In genomic region chr11:116215471-116216113, GRCh38 we compare ENCODE assay signal across 15 cellular contexts.
DNase-seq lines count a peak whose midpoint lies in the region; ATAC-seq, FAIRE-seq and TF ChIP-seq lines count a peak whose summit lies in the region.
"Had no signal": no experiment of that assay in that cellular context is flagged by ENCODE, and none has a peak within 500 bp of the region (broad histone marks: within the 10 kb centered on the region; RNA-seq: fewer than 3 reads in every experiment).

No MANE protein-coding gene starts in this region.

- H3K23me2 ChIP-seq in H1 (ENCODE audit: low read depth, low read length), result no peaks in the 10 kb centered on the region

- TF ChIP-seq CTCF in SK-N-SH (IDR thresholded peaks at IDR 0.05) (peak; percentile 21; the same call in 1 of the 2 replicates), Loucy (conservative IDR thresholded peaks at IDR 0.05; ENCODE audit: low read length) (peak; percentile 28; the same call in 1 of the 2 replicates), H1 (IDR thresholded peaks at IDR 0.05; ENCODE audit: control extremely low read depth in 1 of 3, insufficient read depth in 1 of 3, low read depth in 1 of 3, low read length in 3 of 3) (peak; percentile 64 to 93 (median 82)), progenitor cell of endocrine pancreas (IDR thresholded peaks at IDR 0.05; ENCODE audit: unreplicated experiment) (peak; percentile 50)

- CTCF ChIA-PET in SK-N-SH (lab: Yijun Ruan, JAX), result interaction anchor here (0.8 to 5.2 kb wide), 16 partner anchors 9 to 891 kb away, joined by 3 to 40 read pairs (median 4); no protein-coding TSS in a partner anchor
- CTCF ChIA-PET in H1 (lab: Charles Lee; ENCODE audit: partially characterized antibody), result interaction anchor here (0.5 to 8.1 kb wide), 49 partner anchors 9 to 475 kb away, joined by 3 to 162 read pairs (median 5); no protein-coding TSS in a partner anchor

- H3F3A ChIP-seq in SK-N-SH (replicated peaks; ENCODE audit: insufficient read depth) (no peaks in the 10 kb centered on the region), Loucy (ENCODE audit: low read depth) (no peaks in the 10 kb centered on the region)

- H3K9me2 ChIP-seq in SK-N-SH (no peaks in the 10 kb centered on the region), Loucy (replicated peaks; ENCODE audit: low read depth, low read length) (no peaks in the 10 kb centered on the region)

- H3K9me3 ChIP-seq in SK-N-SH (no peaks in the 10 kb centered on the region), Loucy (ENCODE audit: insufficient read depth, low read depth, low read length) (no peaks in the 10 kb centered on the region), H1 (ENCODE audit: insufficient read depth in 2 of 2, low read depth in 1 of 2, low read length in 1 of 2) (peaks cover 3 to 4% of the 10 kb centered on the region in 2 experiments; a peak in 1 of 4 replicates)

- H3K4me3 ChIP-seq in SK-N-SH (ENCODE audit: low read depth in 2 of 2, low read length in 1 of 2) (no peak overlapping the region), Loucy (ENCODE audit: low read length, poor library complexity, severe bottlenecking) (no peak overlapping the region), H1 (ENCODE audit: extremely low read depth in 1 of 4, insufficient read depth in 2 of 4, low read depth in 3 of 4, low read length in 4 of 4) (no peak overlapping the region)
- H3K4me3 ChIP-seq: BLaER1 treated with 17β-estradiol and CSF1 and Interleukin-3, amounts not matched to agents 10 nM and 100 nM had no signal

- H2BK20ac ChIP-seq in H1 (ENCODE audit: low read length), result no peak overlapping the region

- TF ChIP-seq RAD21 in SK-N-SH (IDR thresholded peaks at IDR 0.05; ENCODE audit: low read length) (peak; percentile 40), H1 (IDR thresholded peaks at IDR 0.05 in 1 of 2, conservative IDR thresholded peaks at IDR 0.05 in 1 of 2; ENCODE audit: low read depth in 2 of 2, low read length in 2 of 2) (peak; percentile 73 to 78)

- H3K4ac ChIP-seq in H1 (replicated peaks; ENCODE audit: insufficient read length, low read depth, low read length), result no peak overlapping the region

- H2AFZ ChIP-seq in SK-N-SH (ENCODE audit: low read depth) (no peak overlapping the region), Loucy (ENCODE audit: low read length) (no peak overlapping the region), H1 (ENCODE audit: low read length) (0 out of 2 replicates have a peak overlapping the region, but pooled peaks have one; percentile 34)

- no peak overlapping the region; the same call in 1 of the 2 replicates for H2BK12ac ChIP-seq in H1 (ENCODE audit: low read depth, low read length)

- H3K79me2 ChIP-seq in SK-N-SH (ENCODE audit: insufficient read depth) (no peaks in the 10 kb centered on the region), Loucy (ENCODE audit: insufficient read depth, low read length) (no peaks in the 10 kb centered on the region), H1 (ENCODE audit: control insufficient read depth in 1 of 2, insufficient read depth in 2 of 2, low read length in 2 of 2) (no peaks in the 10 kb centered on the region)

- no peak overlapping the region for H2BK120ac ChIP-seq in H1 (replicated peaks; ENCODE audit: low read depth, low read length)

- H3K27ac ChIP-seq in SK-N-SH (ENCODE audit: low read depth in 2 of 2, low read length in 1 of 2), result no peak overlapping the region
- no peak overlapping the region for H3K27ac ChIP-seq in H1 (ENCODE audit: low read depth, low read length)
- H3K27ac ChIP-seq: BLaER1 treated with 17β-estradiol and CSF1 and Interleukin-3, amounts not matched to agents 10 nM and 100 nM had no signal

- no peak overlapping the region for H3K27ac Mint-ChIP-seq in progenitor cell of endocrine pancreas
- H3K27ac Mint-ChIP-seq: T-cell had no signal

- TF ChIP-seq POLR2A in H1 (IDR thresholded peaks at IDR 0.05; ENCODE audit: control extremely low read depth in 1 of 2, low read depth in 2 of 2, low read length in 2 of 2), result no peak

- H4K8ac ChIP-seq in H1 (ENCODE audit: extremely low read depth, insufficient read depth, low read length), result no peak overlapping the region

- no peak overlapping the region for H2BK15ac ChIP-seq in H1 (ENCODE audit: low read length)

- no peak overlapping the region for H4K5ac ChIP-seq in H1 (ENCODE audit: insufficient read length, low read depth, low read length)

- TF ChIP-seq EP300 in SK-N-SH (IDR thresholded peaks at IDR 0.05; ENCODE audit: borderline replicate concordance in 1 of 2, low read depth in 1 of 2, low read length in 1 of 2) (no peak), H1 (IDR thresholded peaks at IDR 0.05; ENCODE audit: borderline replicate concordance in 1 of 2, low read depth in 2 of 2, low read length in 2 of 2) (no peak)

- peak; percentile 97 for FAIRE-seq in H1 (lab: Jason Lieb, UNC)
- FAIRE-seq: endothelial cell of umbilical vein, GM12891 had no signal

- H3K18ac ChIP-seq in H1 (ENCODE audit: extremely low read depth, low read length), result no peak overlapping the region

- H3K36me3 ChIP-seq in SK-N-SH (replicated peaks in 1 of 2; ENCODE audit: control insufficient read depth in 1 of 2, insufficient read depth in 2 of 2, low read length in 1 of 2) (no peaks in the 10 kb centered on the region), Loucy (ENCODE audit: insufficient read depth, low read length) (no peaks in the 10 kb centered on the region), H1 (ENCODE audit: control insufficient read depth in 2 of 4, insufficient read depth in 4 of 4, low read length in 3 of 4) (no peaks in the 10 kb centered on the region)
- H3K36me3 ChIP-seq: BLaER1 treated with 17β-estradiol and CSF1 and Interleukin-3, amounts not matched to agents 10 nM and 100 nM had no signal

- no peak overlapping the region for H3K23ac ChIP-seq in H1 (ENCODE audit: insufficient read length)

- H3K9ac ChIP-seq in SK-N-SH (no peak overlapping the region), Loucy (ENCODE audit: low read depth, low read length, poor library complexity, severe bottlenecking) (no peak overlapping the region), H1 (replicated peaks in 1 of 4; ENCODE audit: extremely low read depth in 1 of 4, low read depth in 3 of 4, low read length in 3 of 4) (no peak overlapping the region)
- H3K9ac ChIP-seq: BLaER1 treated with 17β-estradiol and CSF1 and Interleukin-3, amounts not matched to agents 10 nM and 100 nM had no signal

- H3K27me3 ChIP-seq in SK-N-SH (ENCODE audit: insufficient read depth) (no peaks in the 10 kb centered on the region), Loucy (ENCODE audit: insufficient read depth, low read length, poor library complexity, severe bottlenecking) (no peaks in the 10 kb centered on the region), H1 (replicated peaks in 1 of 4; ENCODE audit: control insufficient read depth in 3 of 4, extremely low read depth in 1 of 4, insufficient read depth in 3 of 4, low read length in 3 of 4) (no peaks in the 10 kb centered on the region)
- H3K27me3 ChIP-seq: BLaER1 treated with 17β-estradiol and CSF1 and Interleukin-3, amounts not matched to agents 10 nM and 100 nM had no signal

- H3K79me1 ChIP-seq in H1 (ENCODE audit: low read depth, low read length), result no peaks in the 10 kb centered on the region

- POLR2A ChIA-PET in SK-N-SH (lab: Yijun Ruan, JAX), result no interaction called here
- POLR2A ChIA-PET in H1 (lab: Charles Lee; ENCODE audit: partially characterized antibody), result interaction anchor here (0.6 kb wide), 1 partner anchor 14 kb away, joined by 3 read pairs; no protein-coding TSS in a partner anchor

- H3K14ac ChIP-seq in H1 (ENCODE audit: insufficient read length), result no peak overlapping the region

- H3K4me1 ChIP-seq in SK-N-SH (ENCODE audit: control insufficient read depth in 1 of 2, insufficient read depth in 2 of 2, low read depth in 1 of 2, low read length in 1 of 2) (peaks cover 0 to 32% of the 10 kb centered on the region in 2 experiments; a peak in 1 of 4 replicates), Loucy (ENCODE audit: insufficient read depth, low read length, poor library complexity, severe bottlenecking) (no peaks in the 10 kb centered on the region), H1 (replicated peaks in 1 of 4; ENCODE audit: control insufficient read depth in 3 of 4, insufficient read depth in 4 of 4, low read length in 3 of 4) (no peaks in the 10 kb centered on the region; a peak in 1 of 7 replicates)

- no peak overlapping the region for H3K4me3 Mint-ChIP-seq in progenitor cell of endocrine pancreas (ENCODE audit: low read depth)
- H3K4me3 Mint-ChIP-seq: T-cell had no signal

- H3K56ac ChIP-seq in H1 (replicated peaks; ENCODE audit: insufficient read length, low read depth, low read length), result no peak overlapping the region

- H3K4me2 ChIP-seq in SK-N-SH (no peak overlapping the region), Loucy (ENCODE audit: low read depth, low read length, poor library complexity, severe bottlenecking) (no peak overlapping the region), H1 (ENCODE audit: insufficient read depth in 1 of 2, low read depth in 2 of 2, low read length in 2 of 2) (no peak overlapping the region)
- H3K4me2 ChIP-seq: BLaER1 treated with 17β-estradiol and CSF1 and Interleukin-3, amounts not matched to agents 10 nM and 100 nM had no signal

- DNase-seq in SK-N-SH, result no peak
- peak in 1 of 2 experiments; percentile 67 for DNase-seq in H1 (ENCODE audit: low read depth in 1 of 2, low spot score in 2 of 2)
- no peak for DNase-seq in progenitor cell of endocrine pancreas (ENCODE audit: low spot score, unreplicated experiment)
- no peak for DNase-seq in activated naive CD4-positive, alpha-beta T cell treated with Interleukin-2 at 50 U/mL for 16 hours
- DNase-seq: activated CD8-positive, alpha-beta memory T cell treated with anti-CD3 and anti-CD28 coated beads for 24 hours; NCI-H446; stimulated activated naive CD4-positive, alpha-beta T cell treated with Interleukin-2 at 50 U/mL for 16 hours; T-cell had no signal

- no peaks in the 10 kb centered on the region for H3K4me1 Mint-ChIP-seq in progenitor cell of endocrine pancreas (ENCODE audit: low read depth)
- H3K4me1 Mint-ChIP-seq: T-cell had no signal

- 39% methylated on average over 4 of the region's 4 CpGs for WGBS in SK-N-SH (ENCODE audit: low lambda C conversion rate)
- 75% methylated on average over 4 of the region's 4 CpGs; no CpG with 5 or more reads in 1 of the 2 experiments for WGBS in H1 (ENCODE audit: extremely low coverage in 1 of 2, insufficient coverage in 1 of 2, insufficient read length in 1 of 2, insufficient replicate concordance in 2 of 2, low coverage in 1 of 2, low lambda C conversion rate in 2 of 2, missing lambda C conversion rate in 1 of 2), 2 experiments

- no peaks in the 10 kb centered on the region for H4K20me1 ChIP-seq in SK-N-SH (ENCODE audit: insufficient read depth)
- H4K20me1 ChIP-seq in Loucy (ENCODE audit: insufficient read depth, low read length, poor library complexity, severe bottlenecking), result no peaks in the 10 kb centered on the region
- H4K20me1 ChIP-seq in H1 (replicated peaks in 1 of 2; ENCODE audit: control insufficient read depth in 1 of 2, insufficient read depth in 2 of 2, low read length in 2 of 2), result peaks cover 1 to 9% of the 10 kb centered on the region in 2 experiments
- H4K20me1 ChIP-seq: BLaER1 treated with 17β-estradiol and CSF1 and Interleukin-3, amounts not matched to agents 10 nM and 100 nM had no signal

- H2AK5ac ChIP-seq in H1 (ENCODE audit: low read depth, low read length), result no peak overlapping the region

- no peaks in the 10 kb centered on the region for H3K36me3 Mint-ChIP-seq in progenitor cell of endocrine pancreas (ENCODE audit: insufficient read depth)
- H3K36me3 Mint-ChIP-seq: T-cell had no signal

- ATAC-seq in SK-N-SH treated with all-trans-retinoic acid at 6 μM for 48 hours (no peak), HG02571 (IDR thresholded peaks at IDR 0.05; ENCODE audit: unreplicated experiment) (no peak), HG03457 (IDR thresholded peaks at IDR 0.05; ENCODE audit: unreplicated experiment) (no peak)
- ATAC-seq: T-cell had no signal

- H4K91ac ChIP-seq in H1 (replicated peaks; ENCODE audit: insufficient read length, low read length), result no peak overlapping the region

- H3K27me3 Mint-ChIP-seq in progenitor cell of endocrine pancreas, result peaks cover 11% of the 10 kb centered on the region

- no peak overlapping the region for H2BK5ac ChIP-seq in H1 (ENCODE audit: low read depth, low read length)

- H3K9me3 Mint-ChIP-seq in progenitor cell of endocrine pancreas (ENCODE audit: low read depth), result peaks cover 7% of the 10 kb centered on the region

Comparison
In these comparisons a context has a peak if more than half of its experiments do, and no peak if none do; other contexts are left out.
1. CTCF ChIP-seq: peak in every context shown above with its lines; median percentile 82 in H1; 50 in progenitor cell of endocrine pancreas; 28 in Loucy; 21 in SK-N-SH.
2. Of the 17 proteins assayed by ChIP-seq in both H1 and SK-N-SH: peak only in H1: MAX; only in SK-N-SH: none; in both: CTCF and RAD21; in neither: 14.